10 cellular contexts compared by ENCODE assay signal in the genomic region with DNA sequence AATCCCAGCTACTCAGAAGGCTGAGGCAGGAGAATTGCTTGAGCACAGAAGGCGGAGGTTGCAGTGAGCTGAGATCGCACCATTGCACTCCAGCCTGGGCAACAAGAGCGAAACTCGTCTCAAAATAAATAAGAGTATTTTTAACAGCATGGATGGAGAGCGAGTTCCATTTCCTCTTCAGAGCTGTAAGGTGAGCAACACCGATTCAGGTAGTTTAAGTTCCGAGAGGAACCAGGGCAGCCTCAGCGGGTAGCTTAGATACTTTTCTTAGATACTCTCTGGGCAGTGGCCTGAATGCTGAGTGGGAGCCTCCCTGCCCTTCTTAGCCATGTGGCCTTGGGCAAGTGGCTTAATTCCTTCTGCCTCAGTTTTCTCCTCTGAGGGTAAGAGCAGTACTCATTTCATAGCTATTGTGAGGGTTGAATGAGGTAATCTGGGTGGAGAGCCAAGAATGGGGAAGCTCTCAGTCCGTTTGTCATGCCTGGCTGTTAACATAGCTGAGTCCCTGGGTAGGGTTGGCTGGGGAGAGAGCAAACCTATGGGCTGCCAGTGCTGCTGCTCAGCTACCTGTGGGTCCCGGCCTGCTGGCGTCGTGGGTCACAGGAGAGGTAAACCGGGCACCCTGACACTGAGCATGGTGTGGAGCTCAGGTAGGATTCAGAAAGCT. TPM values are rescaled to one million over a fixed set of nuclear protein-coding genes. Genes with fewer than 3 reads are reported as not detected.
DNase-seq lines count a peak whose midpoint lies in the region; FAIRE-seq and TF ChIP-seq lines count a peak whose summit lies in the region.
"Had no signal": no experiment of that assay in that cellular context is flagged by ENCODE, and none has a peak within 500 bp of the region (broad histone marks: within the 10 kb centered on the region; RNA-seq: fewer than 3 reads in every experiment).

No MANE protein-coding gene starts in this region.

- H3K23ac ChIP-seq in H1 (ENCODE audit: insufficient read length) = no peak overlapping the region

- no peak overlapping the region for H2AFZ ChIP-seq in H1 (ENCODE audit: low read length)
- H2AFZ ChIP-seq in OCI-LY7 (ENCODE audit: low read length) = no peak overlapping the region

- H3K9ac ChIP-seq in H1 (replicated peaks in 1 of 4; ENCODE audit: extremely low read depth in 1 of 4, low read depth in 3 of 4, low read length in 3 of 4) = peak overlapping the region in 1 of 4 experiments; percentile 14; a peak in 1 of 7 replicates

- H4K5ac ChIP-seq in H1 (ENCODE audit: insufficient read length, low read depth, low read length) = no peak overlapping the region

- peaks cover 45% of the 10 kb centered on the region for H3K4me1 Mint-ChIP-seq in neural crest cell
- H3K4me1 Mint-ChIP-seq in activated T-helper 2 cell treated with anti-CD3 and anti-CD28 coated beads, Interferon-gamma antibody, Interleukin-2, Interleukin-4, amounts not matched to agents 10 μg/mL and 5 μg/mL and 100 μg/mL, durations not matched to agents 14 hours and 24 hours and 36 hours (ENCODE audit: low read depth) = peaks cover 32% of the 10 kb centered on the region

- no peak overlapping the region for H3K4ac ChIP-seq in H1 (replicated peaks; ENCODE audit: insufficient read length, low read depth, low read length)

- peak overlapping the region; percentile 86 for H3K27ac Mint-ChIP-seq in neural crest cell (ENCODE audit: unreplicated experiment)
- H3K27ac Mint-ChIP-seq in activated T-helper 2 cell treated with anti-CD3 and anti-CD28 coated beads, Interferon-gamma antibody, Interleukin-2, Interleukin-4, amounts not matched to agents 10 μg/mL and 5 μg/mL and 100 μg/mL, durations not matched to agents 14 hours and 24 hours and 36 hours = no peak overlapping the region
- H3K27ac Mint-ChIP-seq: activated naive CD8-positive, alpha-beta T cell had no signal

- H2BK120ac ChIP-seq in H1 (replicated peaks; ENCODE audit: low read depth, low read length) = no peak overlapping the region

- POLR2A ChIA-PET in H1 (lab: Charles Lee; ENCODE audit: partially characterized antibody) = interaction anchor here (1.0 to 1.7 kb wide), 7 partner anchors 9 to 54 kb away, joined by 3 to 7 read pairs (median 3); no protein-coding TSS in a partner anchor
- POLR2A ChIA-PET in OCI-LY7 (lab: Charles Lee) = interaction anchor here (0.6 to 0.8 kb wide), 2 partner anchors 433 to 1591 kb away, joined by 3 read pairs; no protein-coding TSS in a partner anchor

- peak overlapping the region; percentile 3 for H3K4me3 Mint-ChIP-seq in neural crest cell
- no peak overlapping the region for H3K4me3 Mint-ChIP-seq in activated T-helper 2 cell treated with anti-CD3 and anti-CD28 coated beads, Interferon-gamma antibody, Interleukin-2, Interleukin-4, amounts not matched to agents 10 μg/mL and 5 μg/mL and 100 μg/mL, durations not matched to agents 14 hours and 24 hours and 36 hours (ENCODE audit: low read depth)
- H3K4me3 Mint-ChIP-seq: activated naive CD8-positive, alpha-beta T cell had no signal

- H3K4me1 ChIP-seq in H1 (replicated peaks in 1 of 4; ENCODE audit: control insufficient read depth in 3 of 4, insufficient read depth in 4 of 4, low read length in 3 of 4) = peaks cover 0 to 29% (median 17%) of the 10 kb centered on the region in 4 experiments; a peak in 6 of 7 replicates
- H3K4me1 ChIP-seq in OCI-LY7 (ENCODE audit: insufficient read depth, low read length, poor library complexity, severe bottlenecking) = peaks cover 15% of the 10 kb centered on the region

- H3K18ac ChIP-seq in H1 (ENCODE audit: extremely low read depth, low read length) = no peak overlapping the region

- intact Hi-C loops in OCI-LY7 (cut with micrococcal nuclease; ENCODE audit: unreplicated experiment) = no loop called here
- intact Hi-C loops in activated T-helper 2 cell treated with anti-CD3 and anti-CD28 coated beads, Interferon-gamma antibody, Interleukin-2, Interleukin-4, amounts not matched to agents 10 μg/mL and 5 μg/mL and 100 μg/mL, durations not matched to agents 14 hours and 24 hours and 36 hours (cut with micrococcal nuclease) = no loop called here

- no peak for TF ChIP-seq RAD21 in H1 (IDR thresholded peaks at IDR 0.05 in 1 of 2, conservative IDR thresholded peaks at IDR 0.05 in 1 of 2; ENCODE audit: low read depth in 2 of 2, low read length in 2 of 2)

- H3K36me3 ChIP-seq in H1 (ENCODE audit: control insufficient read depth in 2 of 4, insufficient read depth in 4 of 4, low read length in 3 of 4) (no peaks in the 10 kb centered on the region; a peak in 1 of 8 replicates), OCI-LY7 (ENCODE audit: insufficient read depth, low read length) (no peaks in the 10 kb centered on the region)
- H3K36me3 ChIP-seq: suprapubic skin had no signal

- H2AK5ac ChIP-seq in H1 (ENCODE audit: low read depth, low read length) = no peak overlapping the region

- no peak overlapping the region for H3K14ac ChIP-seq in H1 (ENCODE audit: insufficient read length)

- H3K4me3 ChIP-seq in H1 (ENCODE audit: extremely low read depth in 1 of 4, insufficient read depth in 2 of 4, low read depth in 3 of 4, low read length in 4 of 4) = no peak overlapping the region
- H3K4me3 ChIP-seq in OCI-LY7 (ENCODE audit: low read depth, low read length, poor library complexity, severe bottlenecking) = no peak overlapping the region
- H3K4me3 ChIP-seq: suprapubic skin had no signal

- peaks cover 5% of the 10 kb centered on the region; the same call in 1 of the 2 replicates for H3K23me2 ChIP-seq in H1 (ENCODE audit: low read depth, low read length)

- no TSS peak for BruUV-seq in OCI-LY7 (replicated peaks; lab: Mats Ljungman, UMichigan)

- TF ChIP-seq EP300 in H1 (IDR thresholded peaks at IDR 0.05; ENCODE audit: borderline replicate concordance in 1 of 2, low read depth in 2 of 2, low read length in 2 of 2) = no peak

- H4K91ac ChIP-seq in H1 (replicated peaks; ENCODE audit: insufficient read length, low read length) = no peak overlapping the region

- TF ChIP-seq CTCF in H1 (IDR thresholded peaks at IDR 0.05; ENCODE audit: control extremely low read depth in 1 of 3, insufficient read depth in 1 of 3, low read depth in 1 of 3, low read length in 3 of 3) (no peak), neural crest cell (conservative IDR thresholded peaks at IDR 0.05) (no peak), OCI-LY7 (conservative IDR thresholded peaks at IDR 0.05; ENCODE audit: low read length) (no peak)

- in situ Hi-C loops in G401 (cut with HindIII; ENCODE audit: low sequenced_read_pairs) = no loop called here

- peak; percentile 80 for DNase-seq in GM03348 (ENCODE audit: low spot score)
- peak; percentile 82 for DNase-seq in MV-4-11 (lab: John Stamatoyannopoulos, UW)
- DNase-seq in H1 (ENCODE audit: low read depth in 1 of 2, low spot score in 2 of 2) = no peak
- no peak for DNase-seq in neural crest cell (ENCODE audit: low read depth, low spot score)
- DNase-seq in OCI-LY7 (ENCODE audit: low spot score) = no peak
- DNase-seq in T1000 (lab: John Stamatoyannopoulos, UW) = no peak
- no peak for DNase-seq in G401 (ENCODE audit: low spot score)
- DNase-seq in activated T-helper 2 cell treated with anti-CD3 and anti-CD28 coated beads, Interferon-gamma antibody, Interleukin-2, Interleukin-4, amounts not matched to agents 10 μg/mL and 5 μg/mL and 100 μg/mL, durations not matched to agents 14 hours and 24 hours and 36 hours (ENCODE audit: low spot score) = no peak

- H3K27me3 ChIP-seq in H1 (replicated peaks in 1 of 4; ENCODE audit: control insufficient read depth in 3 of 4, extremely low read depth in 1 of 4, insufficient read depth in 3 of 4, low read length in 3 of 4) = peaks cover 0 to 2% (median 0%) of the 10 kb centered on the region in 4 experiments; a peak in 2 of 7 replicates
- H3K27me3 ChIP-seq: suprapubic skin had no signal

- no peak overlapping the region for H2BK20ac ChIP-seq in H1 (ENCODE audit: low read length)

- H4K20me1 ChIP-seq in H1 (replicated peaks in 1 of 2; ENCODE audit: control insufficient read depth in 1 of 2, insufficient read depth in 2 of 2, low read length in 2 of 2) (peaks cover 4 to 8% of the 10 kb centered on the region in 2 experiments), OCI-LY7 (ENCODE audit: insufficient read depth, low read length) (peaks cover 19% of the 10 kb centered on the region; the same call in 1 of the 2 replicates)

- peak overlapping the region; percentile 20 to 22; a peak in 3 of 4 replicates for H3K4me2 ChIP-seq in H1 (ENCODE audit: insufficient read depth in 1 of 2, low read depth in 2 of 2, low read length in 2 of 2)
- H3K4me2 ChIP-seq in OCI-LY7 (ENCODE audit: low read length) = no peak overlapping the region

- H3K36me3 Mint-ChIP-seq in neural crest cell (ENCODE audit: low read depth) = no peaks in the 10 kb centered on the region
- H3K36me3 Mint-ChIP-seq in activated T-helper 2 cell treated with anti-CD3 and anti-CD28 coated beads, Interferon-gamma antibody, Interleukin-2, Interleukin-4, amounts not matched to agents 10 μg/mL and 5 μg/mL and 100 μg/mL, durations not matched to agents 14 hours and 24 hours and 36 hours (ENCODE audit: low read depth) = peaks cover 18% of the 10 kb centered on the region
- H3K36me3 Mint-ChIP-seq: activated naive CD8-positive, alpha-beta T cell had no signal

- no peak overlapping the region for H3K56ac ChIP-seq in H1 (replicated peaks; ENCODE audit: insufficient read length, low read depth, low read length)

- peak; percentile 24 for FAIRE-seq in H1 (lab: Jason Lieb, UNC)

- CTCF ChIA-PET in H1 (lab: Charles Lee; ENCODE audit: partially characterized antibody) = interaction anchor here (0.9 to 1.7 kb wide), 11 partner anchors 9 to 180 kb away, joined by 3 to 7 read pairs (median 4); no protein-coding TSS in a partner anchor
- CTCF ChIA-PET in OCI-LY7 (lab: Charles Lee; ENCODE audit: unreplicated experiment) = no interaction called here

- no peak overlapping the region for H3K27ac ChIP-seq in H1 (ENCODE audit: low read depth, low read length)
- H3K27ac ChIP-seq in OCI-LY7 (ENCODE audit: low read depth, low read length, poor library complexity, severe bottlenecking) = no peak overlapping the region
- H3K27ac ChIP-seq: suprapubic skin had no signal

- 87% methylated on average over 13 of the region's 13 CpGs; no CpG with 5 or more reads in 1 of the 2 experiments for WGBS in H1 (ENCODE audit: extremely low coverage in 1 of 2, insufficient coverage in 1 of 2, insufficient read length in 1 of 2, insufficient replicate concordance in 2 of 2, low coverage in 1 of 2, low lambda C conversion rate in 2 of 2, missing lambda C conversion rate in 1 of 2), 2 experiments

- H3K79me2 ChIP-seq in H1 (ENCODE audit: control insufficient read depth in 1 of 2, insufficient read depth in 2 of 2, low read length in 2 of 2) = peaks cover 6 to 77% of the 10 kb centered on the region in 2 experiments; a peak in 3 of 4 replicates
- H3K79me2 ChIP-seq in OCI-LY7 (ENCODE audit: insufficient read depth, low read depth, low read length) = peaks cover 9% of the 10 kb centered on the region

- no peaks in the 10 kb centered on the region for H3K27me3 Mint-ChIP-seq in neural crest cell (ENCODE audit: low read depth)
- H3K27me3 Mint-ChIP-seq in activated T-helper 2 cell treated with anti-CD3 and anti-CD28 coated beads, Interferon-gamma antibody, Interleukin-2, Interleukin-4, amounts not matched to agents 10 μg/mL and 5 μg/mL and 100 μg/mL, durations not matched to agents 14 hours and 24 hours and 36 hours (ENCODE audit: low read depth) = no peaks in the 10 kb centered on the region
- H3K27me3 Mint-ChIP-seq: activated naive CD8-positive, alpha-beta T cell had no signal

- H2BK5ac ChIP-seq in H1 (ENCODE audit: low read depth, low read length) = no peak overlapping the region

- no peak overlapping the region for H2BK15ac ChIP-seq in H1 (ENCODE audit: low read length)

- H2BK12ac ChIP-seq in H1 (ENCODE audit: low read depth, low read length) = no peak overlapping the region

- no peak overlapping the region for H4K8ac ChIP-seq in H1 (ENCODE audit: extremely low read depth, insufficient read depth, low read length)

- no peak for TF ChIP-seq POLR2A in H1 (IDR thresholded peaks at IDR 0.05; ENCODE audit: control extremely low read depth in 1 of 2, low read depth in 2 of 2, low read length in 2 of 2)

- H3K79me1 ChIP-seq in H1 (ENCODE audit: low read depth, low read length) = peaks cover 16% of the 10 kb centered on the region

- H3K9me3 ChIP-seq in H1 (ENCODE audit: insufficient read depth in 2 of 2, low read depth in 1 of 2, low read length in 1 of 2) (no peaks in the 10 kb centered on the region), OCI-LY7 (ENCODE audit: low read length) (no peaks in the 10 kb centered on the region)
- H3K9me3 ChIP-seq: suprapubic skin had no signal

- no peaks in the 10 kb centered on the region for H3K9me3 Mint-ChIP-seq in neural crest cell
- H3K9me3 Mint-ChIP-seq in activated T-helper 2 cell treated with anti-CD3 and anti-CD28 coated beads, Interferon-gamma antibody, Interleukin-2, Interleukin-4, amounts not matched to agents 10 μg/mL and 5 μg/mL and 100 μg/mL, durations not matched to agents 14 hours and 24 hours and 36 hours = no peaks in the 10 kb centered on the region

- H3K9me2 ChIP-seq in OCI-LY7 (ENCODE audit: insufficient read depth, low read length) = no peaks in the 10 kb centered on the region

RNA-seq across cellular contexts. Expression of gene ATP11A, which starts 4.1 kb away (rescaled TPM):
- total RNA-seq in H1 (2021; fragmentation: NEBNext Ultra II Directional; extraction: Animal tissue kit (Norgen Biotek cat#: 25700)) = 72.9 and 78.5 TPM in 2 replicates
- 28.8 and 30.7 TPM in 2 replicates for polyA plus RNA-seq in H1 (2011; rRNA removed)
- polyA plus RNA-seq in H1 (2011; cell fraction: cytosol; rRNA removed) = 14.9 TPM
- polyA plus RNA-seq in H1 (2011; cell fraction: nucleus; rRNA removed) = 83.2 TPM
- polyA plus RNA-seq in H1 (2012, experiment 1 of 2) = 31.1 to 42.5 TPM (median 35.7 TPM) in 4 replicates
- polyA plus RNA-seq in H1 (2012, experiment 2 of 2) = 4.6 TPM
- polyA plus RNA-seq in H1 (2013, experiment 1 of 2) = 30.6 TPM
- 28.1 TPM for polyA plus RNA-seq in H1 (2013, experiment 2 of 2)
- 35.6 and 46.4 TPM in 2 replicates for polyA minus RNA-seq in H1 (2011; rRNA and poly(A)+ RNA removed)
- polyA minus RNA-seq in H1 (2011; cell fraction: cytosol; rRNA and poly(A)+ RNA removed) = 49.0 TPM
- polyA minus RNA-seq in H1 (2011; cell fraction: nucleus; rRNA and poly(A)+ RNA removed) = 68.1 TPM
- total RNA-seq in neural crest cell = 97.4 and 99.1 TPM in 2 replicates
- 3.4 and 8.8 TPM in 2 replicates for total RNA-seq in OCI-LY7 (2014; rRNA removed; shearing (Covaris generic))
- total RNA-seq in OCI-LY7 (2022) = 22.1 and 23.1 TPM in 2 replicates
- 4.2 and 4.5 TPM in 2 replicates for total RNA-seq in G401 (2014; rRNA removed; shearing (Covaris generic))
- 72.0 and 75.2 TPM in 2 replicates for total RNA-seq in activated T-helper 2 cell treated with anti-CD3 and anti-CD28 coated beads, Interferon-gamma antibody, Interleukin-2, Interleukin-4, amounts not matched to agents 10 μg/mL and 5 μg/mL and 100 μg/mL, durations not matched to agents 14 hours and 24 hours and 36 hours

Comparison
In these comparisons a context has a peak if more than half of its experiments do, and no peak if none do; other contexts are left out.
1. DNase-seq: peak in GM03348 (single experiment) and MV-4-11 (single experiment); none in H1 (0 of 2), neural crest cell (single experiment), OCI-LY7 (single experiment), T1000 (single experiment), G401 (single experiment) and activated T-helper 2 cell treated with anti-CD3 and anti-CD28 coated beads, Interferon-gamma antibody, Interleukin-2, Interleukin-4, amounts not matched to agents 10 μg/mL and 5 μg/mL and 100 μg/mL, durations not matched to agents 14 hours and 24 hours and 36 hours (single experiment).